9 cellular contexts compared by ENCODE assay signal in the genomic region with DNA sequence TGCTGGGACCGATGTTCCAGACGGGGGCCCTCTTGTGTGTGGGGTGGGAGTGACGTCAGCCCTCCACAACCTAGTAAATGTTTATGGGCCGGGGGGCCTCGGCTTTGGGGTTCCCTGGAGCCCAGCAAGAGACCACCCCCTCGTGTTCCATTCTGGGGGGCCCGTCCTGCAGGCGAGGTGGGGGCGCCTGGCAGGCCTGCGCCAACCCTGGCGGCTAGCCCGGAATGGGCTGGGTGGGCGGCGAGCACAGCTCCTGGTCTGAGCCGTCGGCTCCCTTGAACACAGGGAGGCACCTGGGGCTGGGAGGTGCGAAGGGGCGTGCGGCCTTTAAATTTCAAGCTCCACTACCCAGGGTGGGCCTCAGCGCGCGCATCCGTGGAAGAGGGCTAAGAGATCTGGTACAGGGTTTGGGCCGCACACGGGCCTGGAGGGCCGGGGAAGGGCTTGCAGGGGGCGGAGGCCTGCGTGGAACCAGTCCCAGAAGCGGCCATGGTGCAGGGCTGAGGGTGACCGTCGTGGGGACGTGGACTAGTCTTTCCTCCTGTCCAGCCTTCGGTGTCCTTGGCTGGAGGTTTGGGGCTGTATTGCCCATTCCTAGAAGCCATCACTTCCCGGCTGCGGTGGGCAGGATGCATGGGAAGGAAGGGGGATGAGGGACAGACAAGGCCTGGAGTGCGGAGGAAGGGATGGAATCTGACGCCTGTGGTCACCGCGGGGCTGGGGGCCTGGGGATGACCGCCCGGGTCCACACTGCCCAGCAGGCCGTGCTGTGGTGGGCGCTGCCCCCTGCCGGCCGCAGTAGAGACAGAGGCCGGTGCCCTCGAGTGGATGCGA. TPM values are rescaled to one million over a fixed set of nuclear protein-coding genes. Genes with fewer than 3 reads are reported as not detected.
DNase-seq lines count a peak whose midpoint lies in the region; ATAC-seq and TF ChIP-seq lines count a peak whose summit lies in the region.
"Had no signal": no experiment of that assay in that cellular context is flagged by ENCODE, and none has a peak within 500 bp of the region (broad histone marks: within the 10 kb centered on the region; RNA-seq: fewer than 3 reads in every experiment).

No MANE protein-coding gene starts in this region.

- H3K27ac ChIP-seq in VCaP (no peak overlapping the region), sigmoid colon (peak overlapping the region in 2 of 4 donors; percentile 83 to 87)

- intact Hi-C loops in head of caudate nucleus (cut with DNase I): no loop called here
- intact Hi-C loops in sigmoid colon (cut with DNase I): loop anchor here (1.0 to 2.0 kb wide), 2 partner anchors 63 to 88 kb away; no protein-coding TSS in a partner anchor

- in situ Hi-C loops in GM13977 (cut with MboI; ENCODE audit: low pct_unique_long_range_greater_than_20kb, low sequenced_read_pairs, unreplicated experiment): no loop called here

- H3K27me3 ChIP-seq in sigmoid colon: no peaks in the 10 kb centered on the region

- peaks cover 6 to 30% (median 12%) of the 10 kb centered on the region in 4 donors for H3K36me3 ChIP-seq in sigmoid colon

- ATAC-seq in GM21447 (IDR thresholded peaks at IDR 0.05; ENCODE audit: unreplicated experiment): no peak
- no peak for ATAC-seq in HG03045 (IDR thresholded peaks at IDR 0.05; ENCODE audit: unreplicated experiment)

- no peak for DNase-seq in AG09319 (ENCODE audit: extremely low read depth, low read depth)
- DNase-seq in GM13977 (ENCODE audit: low spot score): peak; percentile 64
- peak in 24 of 42 donors; percentile 14 to 66 (median 40) for DNase-seq in head of caudate nucleus
- DNase-seq in sigmoid colon: no peak
- DNase-seq in activated CD4-positive, CD25-positive, alpha-beta regulatory T cell (lab: John Stamatoyannopoulos, UW): no peak

- 3 to 15% methylated on average over 48 of the region's 48 CpGs for WGBS in sigmoid colon, 2 donors

- no peak for TF ChIP-seq EP300 in sigmoid colon (IDR thresholded peaks at IDR 0.05)

- TF ChIP-seq POLR2A in sigmoid colon (IDR thresholded peaks at IDR 0.05): no peak

- peak; percentile 73 for TF ChIP-seq CTCF in AG09319 (IDR thresholded peaks at IDR 0.05; ENCODE audit: low read depth, low read length)
- peak; percentile 62 for TF ChIP-seq CTCF in GM13977 (IDR thresholded peaks at IDR 0.05; ENCODE audit: extremely low read depth, insufficient read depth, missing control alignments)
- TF ChIP-seq CTCF in VCaP (conservative IDR thresholded peaks at IDR 0.05): peak; percentile 42
- peak; percentile 81 to 93 (median 86) for TF ChIP-seq CTCF in sigmoid colon (IDR thresholded peaks at IDR 0.05)

- no peaks in the 10 kb centered on the region for H3K9me3 ChIP-seq in sigmoid colon

- H3K4me3 ChIP-seq in sigmoid colon: peak overlapping the region in 1 of 4 donors; percentile 5

- peaks cover 0 to 38% (median 35%) of the 10 kb centered on the region in 4 donors for H3K4me1 ChIP-seq in sigmoid colon

RNA-seq across cellular contexts. Expression of gene NDUFA11, which starts 11.4 kb away (rescaled TPM):
- total RNA-seq in sigmoid colon: 100 to 1,000 TPM; 242 to 447 (median 353) TPM
- polyA plus RNA-seq in sigmoid colon: 100 to 1,000 TPM; 363 to 450 (median 395) TPM

RNA-seq across cellular contexts. Expression of gene VMAC, which starts 12.5 kb away (rescaled TPM):
- total RNA-seq in sigmoid colon: 10 to 100 TPM in 1 of 4 donors, 1 to 10 TPM in 3; 6.1 to 14.4 (median 8.1) TPM
- 1 to 10 TPM; 1.6 to 6.4 (median 2.4) TPM for polyA plus RNA-seq in sigmoid colon

RNA-seq across cellular contexts. Expression of gene FUT5, which starts 21.8 kb away (rescaled TPM):
- not detected for total RNA-seq in sigmoid colon
- not detected for polyA plus RNA-seq in sigmoid colon
- polyA plus RNA-seq: thymus had no signal

RNA-seq across cellular contexts. Expression of gene CAPS, which starts 21.9 kb away (rescaled TPM):
- total RNA-seq in sigmoid colon: 10 to 100 TPM in 2 of 4 donors, 1 to 10 TPM in 2; 4.9 to 18.6 (median 9.7) TPM
- polyA plus RNA-seq in sigmoid colon: 10 to 100 TPM in 1 of 3 donors, 1 to 10 TPM in 2; 3.6 to 13.7 (median 3.7) TPM

RNA-seq across cellular contexts. Expression of gene FUT3, which starts 40.9 kb away (rescaled TPM):
- under 1 TPM in 1 of 4 donors, not detected in 3; 0.83 TPM for total RNA-seq in sigmoid colon
- 100 to 1,000 TPM in 1 of 3 donors, 10 to 100 TPM in 2; 24.6 to 168 (median 34.4) TPM for polyA plus RNA-seq in sigmoid colon

Comparison
In these comparisons a context has a peak if more than half of its experiments do, and no peak if none do; other contexts are left out.
1. DNase-seq: peak in GM13977 (single experiment) and head of caudate nucleus (24 of 42); none in AG09319 (single experiment), sigmoid colon (single experiment) and activated CD4-positive, CD25-positive, alpha-beta regulatory T cell (0 of 4).
2. Peak in every context shown above with its lines, with median percentiles within 50 percentile points of each other: CTCF ChIP-seq.